Comparison of ENCODE assay signal across 21 cellular contexts in the genomic region with DNA sequence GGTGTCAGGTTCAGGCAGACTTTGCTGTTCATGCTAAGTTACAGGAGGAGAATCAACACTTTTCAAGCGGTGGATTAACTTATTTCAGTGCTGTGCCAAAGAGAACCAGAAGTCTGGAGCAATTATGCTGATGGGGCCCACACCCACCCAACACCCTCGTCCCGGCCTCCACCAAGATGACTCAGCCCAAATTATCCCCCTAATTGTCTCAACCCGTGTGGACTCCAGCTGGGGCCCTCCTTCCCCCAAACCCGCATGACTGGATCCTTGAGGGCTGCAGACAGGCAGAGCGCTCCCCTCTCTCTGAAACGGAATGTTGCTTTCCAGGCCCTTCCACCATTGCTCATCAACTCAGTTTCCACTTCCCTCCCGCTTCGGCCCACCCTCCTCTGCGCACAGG. TPM values are rescaled to one million over a fixed set of nuclear protein-coding genes. Genes with fewer than 3 reads are reported as not detected.
DNase-seq lines count a peak whose midpoint lies in the region; ATAC-seq and TF ChIP-seq lines count a peak whose summit lies in the region.
"Had no signal": no experiment of that assay in that cellular context is flagged by ENCODE, and none has a peak within 500 bp of the region (broad histone marks: within the 10 kb centered on the region; RNA-seq: fewer than 3 reads in every experiment).

No MANE protein-coding gene starts in this region.

- peak overlapping the region; percentile 95 for H3K27ac Mint-ChIP-seq in mesothelial cell of epicardium
- H3K27ac Mint-ChIP-seq in activated CD8-positive, alpha-beta T cell treated with anti-CD3 and anti-CD28 coated beads, Interleukin-2, amount 10 ng/mL, durations not matched to agents 7 days and 5 days, result no peak overlapping the region
- H3K27ac Mint-ChIP-seq: activated naive CD4-positive, alpha-beta T cell treated with anti-CD3 and anti-CD28 coated beads, Interleukin-2, amount 10 ng/mL, durations not matched to agents 7 days and 5 days; CD8-positive, alpha-beta T cell; dendritic cell treated with granulocyte-macrophage colony-stimulating factor and Interleukin-4, amounts not matched to agents 40 ng/mL and 50 ng/mL, for 4 days had no signal

- whole genome bisulfite sequencing in lower leg skin, 2 donors, result 62 to 69% methylated on average over 10 of the region's 10 CpGs

- no peak overlapping the region for H3K4me3 ChIP-seq in HUES48 (ENCODE audit: low read depth, low read length)
- no peak overlapping the region for H3K4me3 ChIP-seq in lower leg skin (ENCODE audit: low read depth, poor library complexity, severe bottlenecking)
- H3K4me3 ChIP-seq: body of pancreas, heart left ventricle, stomach, uterus had no signal

- H3K4me3 Mint-ChIP-seq in mesothelial cell of epicardium, result no peak overlapping the region
- no peak overlapping the region for H3K4me3 Mint-ChIP-seq in activated CD8-positive, alpha-beta T cell treated with anti-CD3 and anti-CD28 coated beads, Interleukin-2, amount 10 ng/mL, durations not matched to agents 7 days and 5 days
- H3K4me3 Mint-ChIP-seq: activated naive CD4-positive, alpha-beta T cell treated with anti-CD3 and anti-CD28 coated beads, Interleukin-2, amount 10 ng/mL, durations not matched to agents 7 days and 5 days; CD8-positive, alpha-beta T cell; dendritic cell treated with granulocyte-macrophage colony-stimulating factor and Interleukin-4, amounts not matched to agents 40 ng/mL and 50 ng/mL, for 4 days; nephron had no signal

- CTCF ChIA-PET in activated CD8-positive, alpha-beta T cell treated with anti-CD3 and anti-CD28 coated beads, Interleukin-2, amount 10 ng/mL, durations not matched to agents 7 days and 5 days (lab: Charles Lee), result interaction anchor here (1.0 kb wide), 1 partner anchor 51 kb away, joined by 3 read pairs; no protein-coding TSS in a partner anchor

- peak; percentile 81 for DNase-seq in AG09319 (ENCODE audit: extremely low read depth, low read depth)
- DNase-seq in dedifferentiated amniotic fluid mesenchymal stem cell (ENCODE audit: extremely low spot score), result peak; percentile 59
- DNase-seq in mesothelial cell of epicardium (ENCODE audit: low spot score in 2 of 2, unreplicated experiment in 2 of 2), result no peak
- DNase-seq in lower leg skin (ENCODE audit: low spot score in 2 of 2), result no peak
- DNase-seq in activated CD8-positive, alpha-beta T cell treated with anti-CD3 and anti-CD28 coated beads, Interleukin-2, amount 10 ng/mL, durations not matched to agents 7 days and 5 days, result no peak
- DNase-seq: activated CD4-positive, alpha-beta T cell treated with anti-CD3 and anti-CD28 coated beads for 4 hours; activated naive CD4-positive, alpha-beta T cell treated with anti-CD3 and anti-CD28 coated beads, Interleukin-2, amount 10 ng/mL, durations not matched to agents 7 days and 5 days; body of pancreas; CD8-positive, alpha-beta T cell; DND-41; heart left ventricle; mammary epithelial cell; NCI-H1930; NCI-H510A treated with DMSO at 0.1 percent for 48 hours; stomach; uterus had no signal

- no peak for ATAC-seq in activated CD8-positive, alpha-beta T cell treated with anti-CD3 and anti-CD28 coated beads, Interleukin-2, amount 10 ng/mL, durations not matched to agents 7 days and 5 days
- no peak for ATAC-seq in GM18858 (IDR thresholded peaks at IDR 0.05; ENCODE audit: unreplicated experiment)
- ATAC-seq in HG02763 (IDR thresholded peaks at IDR 0.05; ENCODE audit: unreplicated experiment), result no peak
- ATAC-seq: body of pancreas; CD8-positive, alpha-beta T cell; heart left ventricle had no signal

- intact Hi-C loops in lower leg skin (cut with DNase I; ENCODE audit: low total_unique reads), result no loop called here

- no peak overlapping the region for H3K9ac ChIP-seq in HUES48 (ENCODE audit: low read depth, low read length)

- peaks cover 8% of the 10 kb centered on the region for H3K36me3 Mint-ChIP-seq in mesothelial cell of epicardium
- H3K36me3 Mint-ChIP-seq in activated CD8-positive, alpha-beta T cell treated with anti-CD3 and anti-CD28 coated beads, Interleukin-2, amount 10 ng/mL, durations not matched to agents 7 days and 5 days (ENCODE audit: low read depth), result peaks cover 5% of the 10 kb centered on the region

- TF ChIP-seq POLR2A in lower leg skin (IDR thresholded peaks at IDR 0.05), result no peak

- no peaks in the 10 kb centered on the region for H3K27me3 Mint-ChIP-seq in mesothelial cell of epicardium (ENCODE audit: low read depth)
- H3K27me3 Mint-ChIP-seq in activated CD8-positive, alpha-beta T cell treated with anti-CD3 and anti-CD28 coated beads, Interleukin-2, amount 10 ng/mL, durations not matched to agents 7 days and 5 days (ENCODE audit: low read depth), result no peaks in the 10 kb centered on the region
- H3K27me3 Mint-ChIP-seq: dendritic cell treated with granulocyte-macrophage colony-stimulating factor and Interleukin-4, amounts not matched to agents 40 ng/mL and 50 ng/mL, for 4 days had no signal

- H3K4me1 ChIP-seq in HUES48 (ENCODE audit: control insufficient read depth, insufficient read depth, low read length), result peaks cover 9% of the 10 kb centered on the region; the same call in 1 of the 2 replicates
- H3K4me1 ChIP-seq: body of pancreas, heart left ventricle, stomach, uterus had no signal

- peaks cover 10% of the 10 kb centered on the region for H3K9me3 Mint-ChIP-seq in mesothelial cell of epicardium
- no peaks in the 10 kb centered on the region for H3K9me3 Mint-ChIP-seq in activated CD8-positive, alpha-beta T cell treated with anti-CD3 and anti-CD28 coated beads, Interleukin-2, amount 10 ng/mL, durations not matched to agents 7 days and 5 days (ENCODE audit: insufficient read depth)
- H3K9me3 Mint-ChIP-seq: dendritic cell treated with granulocyte-macrophage colony-stimulating factor and Interleukin-4, amounts not matched to agents 40 ng/mL and 50 ng/mL, for 4 days had no signal

- H3K36me3 ChIP-seq in HUES48 (ENCODE audit: control insufficient read depth, insufficient read depth, low read length), result no peaks in the 10 kb centered on the region
- H3K36me3 ChIP-seq: uterus had no signal

- no peak for TF ChIP-seq CTCF in AG09319 (IDR thresholded peaks at IDR 0.05; ENCODE audit: low read depth, low read length)
- no peak for TF ChIP-seq CTCF in mesothelial cell of epicardium (IDR thresholded peaks at IDR 0.05; ENCODE audit: unreplicated experiment)
- TF ChIP-seq CTCF in lower leg skin (IDR thresholded peaks at IDR 0.05), result no peak

- no peaks in the 10 kb centered on the region for H3K9me3 ChIP-seq in HUES48 (ENCODE audit: control insufficient read depth, insufficient read depth, low read length)
- H3K9me3 ChIP-seq: body of pancreas, stomach, uterus had no signal

- peaks cover 30% of the 10 kb centered on the region for H3K4me1 Mint-ChIP-seq in mesothelial cell of epicardium
- H3K4me1 Mint-ChIP-seq in activated CD8-positive, alpha-beta T cell treated with anti-CD3 and anti-CD28 coated beads, Interleukin-2, amount 10 ng/mL, durations not matched to agents 7 days and 5 days (ENCODE audit: low read depth), result peaks cover 16% of the 10 kb centered on the region

- no peaks in the 10 kb centered on the region for H3K27me3 ChIP-seq in HUES48 (ENCODE audit: control insufficient read depth, insufficient read depth, low read length)
- H3K27me3 ChIP-seq: body of pancreas, heart left ventricle, stomach, uterus had no signal

- POLR2A ChIA-PET in activated CD8-positive, alpha-beta T cell treated with anti-CD3 and anti-CD28 coated beads, Interleukin-2, amount 10 ng/mL, durations not matched to agents 7 days and 5 days (lab: Charles Lee), result no interaction called here

- H3K27ac ChIP-seq in HUES48 (ENCODE audit: low read depth, low read length), result peak overlapping the region; percentile 40
- H3K27ac ChIP-seq: body of pancreas, heart left ventricle, stomach, uterus had no signal

RNA-seq across cellular contexts. Expression of a gene that starts 34.6 kb away (rescaled TPM):
- total RNA-seq in mesothelial cell of epicardium, result 46.3 to 49.6 TPM (median 47.8 TPM) in 3 replicates
- 1 to 10 TPM; 1.7 to 7.0 (median 2.4) TPM for total RNA-seq in lower leg skin
- total RNA-seq in activated CD8-positive, alpha-beta T cell treated with anti-CD3 and anti-CD28 coated beads, Interleukin-2, amount 10 ng/mL, durations not matched to agents 7 days and 5 days, result under 1 TPM; 0.11 to 0.13 TPM

Comparison
In these comparisons a context has a peak if more than half of its experiments do, and no peak if none do; other contexts are left out.
1. DNase-seq: peak in AG09319 (single experiment) and dedifferentiated amniotic fluid mesenchymal stem cell (single experiment); none in mesothelial cell of epicardium (0 of 2), lower leg skin (0 of 2) and activated CD8-positive, alpha-beta T cell treated with anti-CD3 and anti-CD28 coated beads, Interleukin-2, amount 10 ng/mL, durations not matched to agents 7 days and 5 days (single experiment).